In genomic region chr4:113394730-113395530, GRCh38 we compare ENCODE assay signal across 8 cellular contexts.
DNase-seq lines count a peak whose midpoint lies in the region; ATAC-seq and TF ChIP-seq lines count a peak whose summit lies in the region.

No MANE protein-coding gene starts in this region.

- H3K4me3 Mint-ChIP-seq in neural crest cell, result no peak overlapping the region

- no peaks in the 10 kb centered on the region for H3K36me3 ChIP-seq in transverse colon

- peaks cover 0 to 8% (median 4%) of the 10 kb centered on the region in 4 donors for H3K4me1 ChIP-seq in transverse colon

- no peaks in the 10 kb centered on the region for H3K9me3 Mint-ChIP-seq in neural crest cell

- no peak for TF ChIP-seq POLR2A in transverse colon (IDR thresholded peaks at IDR 0.05)

- H3K4me1 Mint-ChIP-seq in neural crest cell, result peaks cover 3% of the 10 kb centered on the region

- in situ Hi-C loops in transverse colon (cut with MboI; ENCODE audit: low pct_ligation_motif_present in 1 of 4, low pct_unique_long_range_greater_than_20kb in 1 of 4, low sequenced_read_pairs in 3 of 4), result loop anchor here (25.0 kb wide), 9 partner anchors 367 to 1292 kb away; partner anchors contain the start of gene CAMK2D (in 2 of the 4)

- ATAC-seq in GM21528 (IDR thresholded peaks at IDR 0.05; ENCODE audit: low FRiP score, unreplicated experiment), result peak; percentile 97

- H3K27me3 Mint-ChIP-seq in neural crest cell (ENCODE audit: low read depth), result no peaks in the 10 kb centered on the region

- no peak overlapping the region for H3K27ac Mint-ChIP-seq in neural crest cell (ENCODE audit: unreplicated experiment)

- no peaks in the 10 kb centered on the region for H3K36me3 Mint-ChIP-seq in neural crest cell (ENCODE audit: low read depth)

- 45 to 47% methylated on average over 11 of the region's 11 CpGs for WGBS in transverse colon (ENCODE audit: low coverage in 1 of 2), 2 donors

- no peak overlapping the region for H3K4me3 ChIP-seq in transverse colon

- no peaks in the 10 kb centered on the region for H3K9me3 ChIP-seq in transverse colon

- DNase-seq in Daoy (ENCODE audit: low read depth) (peak; percentile 59), HUDEP-2 (lab: John Stamatoyannopoulos, UW; ENCODE audit: unreplicated experiment in 76 of 76) (peak in 45 of 76 experiments; percentile 0 to 68 (median 41)), NOMO-1 treated with DMSO at 0.1 percent for 48 hours (lab: John Stamatoyannopoulos, UW; ENCODE audit: unreplicated experiment) (peak; percentile 80), activated T-cell treated with anti-CD3 and anti-CD28 coated beads for 24 hours (ENCODE audit: low read depth) (peak; percentile 51), fibroblast of gingiva (ENCODE audit: low read depth) (peak; percentile 74), neural crest cell (ENCODE audit: low read depth, low spot score) (peak; percentile 62), transverse colon (peak; percentile 35)

- no peaks in the 10 kb centered on the region for H3K27me3 ChIP-seq in transverse colon

- intact Hi-C loops in transverse colon (cut with DNase I; ENCODE audit: low total_unique reads), result loop anchor here (5.0 to 10.0 kb wide), 4 partner anchors 150 to 982 kb away; partner anchors contain the start of genes ARSJ and CAMK2D

- TF ChIP-seq EP300 in transverse colon (IDR thresholded peaks at IDR 0.05; ENCODE audit: low read depth), result no peak

- H3K27ac ChIP-seq in transverse colon, result no peak overlapping the region

- TF ChIP-seq CTCF in neural crest cell (conservative IDR thresholded peaks at IDR 0.05), result peak; percentile 89
- TF ChIP-seq CTCF in transverse colon (IDR thresholded peaks at IDR 0.05), result peak; percentile 84 to 90 (median 85)
